1 cellular context compared by ENCODE assay signal in the genomic region with DNA sequence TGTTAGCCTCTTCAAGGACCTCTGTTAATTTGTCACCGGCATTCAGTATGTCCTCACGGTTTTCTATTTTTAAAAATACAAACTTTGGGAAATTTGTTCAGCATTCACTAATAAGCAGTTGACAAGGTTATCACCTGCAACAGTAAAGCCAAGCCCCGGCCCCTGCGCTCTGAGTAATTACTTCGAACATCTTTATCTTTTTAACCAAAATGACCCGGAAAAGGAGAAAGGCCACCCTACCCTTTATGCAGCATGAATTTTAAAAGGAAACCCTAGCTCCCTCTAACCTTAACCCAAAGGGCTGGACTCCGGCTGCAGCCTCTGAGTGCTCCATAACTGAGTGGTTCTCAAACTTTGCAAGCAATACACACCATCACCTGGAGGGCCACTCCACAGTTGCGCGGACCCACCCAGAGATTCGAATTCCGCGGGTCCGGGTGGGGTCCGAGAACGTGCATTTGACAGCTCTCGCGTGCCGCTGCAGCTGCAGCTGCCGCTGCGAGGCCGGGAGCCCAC.
TF ChIP-seq lines count a peak whose summit lies in the region.

No MANE protein-coding gene starts in this region.

TF ChIP-seq in HepG2, 621 proteins besides CTCF, POLR2A, EP300 and RAD21 (continued from another document):
- no peak for TF ChIP-seq MXI1 (IDR thresholded peaks at IDR 0.05; ENCODE audit: borderline replicate concordance, low read depth, low read length)
- TF ChIP-seq SUZ12 (IDR thresholded peaks at IDR 0.05; ENCODE audit: low read depth, low read length) = no peak
- TF ChIP-seq, protein P1, sequence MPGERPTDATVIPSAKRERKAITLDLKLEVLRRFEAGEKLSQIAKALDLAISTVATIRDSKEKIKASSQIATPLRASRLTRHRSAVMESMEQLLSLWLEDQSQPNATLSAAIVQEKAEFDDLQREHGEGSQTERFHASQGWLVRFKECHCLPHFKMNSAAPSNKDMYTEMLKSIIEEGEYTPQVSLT (CRISPR knock-in tag; IDR thresholded peaks at IDR 0.05; ENCODE audit: borderline replicate concordance, low read depth) = no peak
- TF ChIP-seq HDAC2 (CRISPR knock-in tag; IDR thresholded peaks at IDR 0.05) = 0 out of 2 replicates have a peak, but pooled peaks have one; percentile 18
- TF ChIP-seq HNRNPK (IDR thresholded peaks at IDR 0.05; ENCODE audit: low read depth, low read length, poor library complexity, severe bottlenecking) = no peak
- 0 out of 2 replicates have a peak, but pooled peaks have one; percentile 39 for TF ChIP-seq ZNF792 (CRISPR knock-in tag; IDR thresholded peaks at IDR 0.05)
- no peak for TF ChIP-seq ZFP90 (CRISPR knock-in tag; IDR thresholded peaks at IDR 0.05; ENCODE audit: borderline replicate concordance)
- TF ChIP-seq ZC3H13 (CRISPR knock-in tag; IDR thresholded peaks at IDR 0.05) = 0 out of 2 replicates have a peak, but pooled peaks have one; percentile 7
- TF ChIP-seq TEAD2 (CRISPR knock-in tag; IDR thresholded peaks at IDR 0.05) = 0 out of 2 replicates have a peak, but pooled peaks have one; percentile 26
- peak; percentile 93 for TF ChIP-seq TGIF2 (CRISPR knock-in tag; IDR thresholded peaks at IDR 0.05)
- TF ChIP-seq NPAS2 (CRISPR knock-in tag; IDR thresholded peaks at IDR 0.05; ENCODE audit: borderline replicate concordance) = no peak
- no peak for TF ChIP-seq MAFG (CRISPR knock-in tag; IDR thresholded peaks at IDR 0.05)
- TF ChIP-seq, protein P2, sequence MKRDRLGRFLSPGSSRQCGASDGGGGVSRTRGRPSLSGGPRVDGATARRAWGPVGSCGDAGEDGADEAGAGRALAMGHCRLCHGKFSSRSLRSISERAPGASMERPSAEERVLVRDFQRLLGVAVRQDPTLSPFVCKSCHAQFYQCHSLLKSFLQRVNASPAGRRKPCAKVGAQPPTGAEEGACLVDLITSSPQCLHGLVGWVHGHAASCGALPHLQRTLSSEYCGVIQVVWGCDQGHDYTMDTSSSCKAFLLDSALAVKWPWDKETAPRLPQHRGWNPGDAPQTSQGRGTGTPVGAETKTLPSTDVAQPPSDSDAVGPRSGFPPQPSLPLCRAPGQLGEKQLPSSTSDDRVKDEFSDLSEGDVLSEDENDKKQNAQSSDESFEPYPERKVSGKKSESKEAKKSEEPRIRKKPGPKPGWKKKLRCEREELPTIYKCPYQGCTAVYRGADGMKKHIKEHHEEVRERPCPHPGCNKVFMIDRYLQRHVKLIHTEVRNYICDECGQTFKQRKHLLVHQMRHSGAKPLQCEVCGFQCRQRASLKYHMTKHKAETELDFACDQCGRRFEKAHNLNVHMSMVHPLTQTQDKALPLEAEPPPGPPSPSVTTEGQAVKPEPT (CRISPR knock-in tag; IDR thresholded peaks at IDR 0.05; ENCODE audit: low read depth) = no peak
- no peak for TF ChIP-seq SOX13 (IDR thresholded peaks at IDR 0.05)
- 0 out of 4 replicates have a peak, but pooled peaks of 1 of the 2 experiments have one; percentile 36 for TF ChIP-seq SOX13 (CRISPR knock-in tag; conservative IDR thresholded peaks at IDR 0.05 in 1 of 2, IDR thresholded peaks at IDR 0.05 in 1 of 2)
- peak; percentile 26; the same call in 1 of the 2 replicates for TF ChIP-seq ZFP36L1 (CRISPR knock-in tag; IDR thresholded peaks at IDR 0.05)
- TF ChIP-seq CHD2 (IDR thresholded peaks at IDR 0.05; ENCODE audit: low read depth, low read length) = peak; percentile 57; the same call in 1 of the 2 replicates
- TF ChIP-seq, protein P3, sequence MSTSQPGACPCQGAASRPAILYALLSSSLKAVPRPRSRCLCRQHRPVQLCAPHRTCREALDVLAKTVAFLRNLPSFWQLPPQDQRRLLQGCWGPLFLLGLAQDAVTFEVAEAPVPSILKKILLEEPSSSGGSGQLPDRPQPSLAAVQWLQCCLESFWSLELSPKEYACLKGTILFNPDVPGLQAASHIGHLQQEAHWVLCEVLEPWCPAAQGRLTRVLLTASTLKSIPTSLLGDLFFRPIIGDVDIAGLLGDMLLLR (CRISPR knock-in tag; IDR thresholded peaks at IDR 0.05) = peak; percentile 50; the same call in 1 of the 2 replicates
- TF ChIP-seq KLF11 (CRISPR knock-in tag; IDR thresholded peaks at IDR 0.05) = 0 out of 2 replicates have a peak, but pooled peaks have one; percentile 40
- TF ChIP-seq ZNF275 (CRISPR knock-in tag; IDR thresholded peaks at IDR 0.05; ENCODE audit: borderline replicate concordance) = no peak
- TF ChIP-seq HES4 (CRISPR knock-in tag; IDR thresholded peaks at IDR 0.05; ENCODE audit: borderline replicate concordance) = no peak
- 0 out of 2 replicates have a peak, but pooled peaks have one; percentile 10 for TF ChIP-seq HOXA9 (CRISPR knock-in tag; IDR thresholded peaks at IDR 0.05; ENCODE audit: borderline replicate concordance)
- TF ChIP-seq SIN3B (IDR thresholded peaks at IDR 0.05; ENCODE audit: low read length) = no peak; the same call in 1 of the 2 replicates
- 0 out of 2 replicates have a peak, but pooled peaks have one; percentile 38 for TF ChIP-seq ZNF619 (CRISPR knock-in tag; IDR thresholded peaks at IDR 0.05)
- no peak for TF ChIP-seq ZNF563 (CRISPR knock-in tag; IDR thresholded peaks at IDR 0.05)
- TF ChIP-seq ZNF749 (CRISPR knock-in tag; IDR thresholded peaks at IDR 0.05; ENCODE audit: borderline replicate concordance) = no peak
- TF ChIP-seq ZNF333 (CRISPR knock-in tag; IDR thresholded peaks at IDR 0.05; ENCODE audit: borderline replicate concordance) = 0 out of 2 replicates have a peak, but pooled peaks have one; percentile 56
- 0 out of 2 replicates have a peak, but pooled peaks have one; percentile 68 for TF ChIP-seq ZNF557 (CRISPR knock-in tag; IDR thresholded peaks at IDR 0.05)
- no peak for TF ChIP-seq KLF13 (CRISPR knock-in tag; IDR thresholded peaks at IDR 0.05)
- 0 out of 2 replicates have a peak, but pooled peaks have one; percentile 26 for TF ChIP-seq KDM3A (CRISPR knock-in tag; IDR thresholded peaks at IDR 0.05; ENCODE audit: low read depth)
- TF ChIP-seq ZNF674 (CRISPR knock-in tag; IDR thresholded peaks at IDR 0.05; ENCODE audit: low read depth) = no peak
- TF ChIP-seq, protein P4, sequence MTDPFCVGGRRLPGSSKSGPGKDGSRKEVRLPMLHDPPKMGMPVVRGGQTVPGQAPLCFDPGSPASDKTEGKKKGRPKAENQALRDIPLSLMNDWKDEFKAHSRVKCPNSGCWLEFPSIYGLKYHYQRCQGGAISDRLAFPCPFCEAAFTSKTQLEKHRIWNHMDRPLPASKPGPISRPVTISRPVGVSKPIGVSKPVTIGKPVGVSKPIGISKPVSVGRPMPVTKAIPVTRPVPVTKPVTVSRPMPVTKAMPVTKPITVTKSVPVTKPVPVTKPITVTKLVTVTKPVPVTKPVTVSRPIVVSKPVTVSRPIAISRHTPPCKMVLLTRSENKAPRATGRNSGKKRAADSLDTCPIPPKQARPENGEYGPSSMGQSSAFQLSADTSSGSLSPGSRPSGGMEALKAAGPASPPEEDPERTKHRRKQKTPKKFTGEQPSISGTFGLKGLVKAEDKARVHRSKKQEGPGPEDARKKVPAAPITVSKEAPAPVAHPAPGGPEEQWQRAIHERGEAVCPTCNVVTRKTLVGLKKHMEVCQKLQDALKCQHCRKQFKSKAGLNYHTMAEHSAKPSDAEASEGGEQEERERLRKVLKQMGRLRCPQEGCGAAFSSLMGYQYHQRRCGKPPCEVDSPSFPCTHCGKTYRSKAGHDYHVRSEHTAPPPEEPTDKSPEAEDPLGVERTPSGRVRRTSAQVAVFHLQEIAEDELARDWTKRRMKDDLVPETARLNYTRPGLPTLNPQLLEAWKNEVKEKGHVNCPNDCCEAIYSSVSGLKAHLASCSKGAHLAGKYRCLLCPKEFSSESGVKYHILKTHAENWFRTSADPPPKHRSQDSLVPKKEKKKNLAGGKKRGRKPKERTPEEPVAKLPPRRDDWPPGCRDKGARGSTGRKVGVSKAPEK (CRISPR knock-in tag; IDR thresholded peaks at IDR 0.05; ENCODE audit: borderline replicate concordance) = no peak
- TF ChIP-seq, protein P5, sequence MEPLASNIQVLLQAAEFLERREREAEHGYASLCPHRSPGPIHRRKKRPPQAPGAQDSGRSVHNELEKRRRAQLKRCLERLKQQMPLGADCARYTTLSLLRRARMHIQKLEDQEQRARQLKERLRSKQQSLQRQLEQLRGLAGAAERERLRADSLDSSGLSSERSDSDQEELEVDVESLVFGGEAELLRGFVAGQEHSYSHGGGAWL (CRISPR knock-in tag; IDR thresholded peaks at IDR 0.05) = no peak
- TF ChIP-seq FUBP1 (CRISPR knock-in tag; IDR thresholded peaks at IDR 0.05; ENCODE audit: borderline replicate concordance) = no peak
- TF ChIP-seq ZNF562 (CRISPR knock-in tag; IDR thresholded peaks at IDR 0.05; ENCODE audit: borderline replicate concordance) = no peak
- TF ChIP-seq NONO (IDR thresholded peaks at IDR 0.05) = no peak
- no peak for TF ChIP-seq NONO (CRISPR knock-in tag; conservative IDR thresholded peaks at IDR 0.05)
- TF ChIP-seq, protein P6, sequence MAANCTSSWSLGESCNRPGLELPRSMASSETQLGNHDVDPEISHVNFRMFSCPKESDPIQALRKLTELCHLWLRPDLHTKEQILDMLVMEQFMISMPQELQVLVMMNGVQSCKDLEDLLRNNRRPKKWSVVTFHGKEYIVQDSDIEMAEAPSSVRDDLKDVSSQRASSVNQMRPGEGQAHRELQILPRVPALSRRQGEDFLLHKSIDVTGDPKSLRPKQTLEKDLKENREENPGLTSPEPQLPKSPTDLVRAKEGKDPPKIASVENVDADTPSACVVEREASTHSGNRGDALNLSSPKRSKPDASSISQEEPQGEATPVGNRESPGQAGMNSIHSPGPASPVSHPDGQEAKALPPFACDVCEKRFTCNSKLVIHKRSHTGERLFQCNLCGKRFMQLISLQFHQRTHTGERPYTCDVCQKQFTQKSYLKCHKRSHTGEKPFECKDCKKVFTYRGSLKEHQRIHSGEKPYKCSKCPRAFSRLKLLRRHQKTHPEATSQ (CRISPR knock-in tag; IDR thresholded peaks at IDR 0.05; ENCODE audit: borderline replicate concordance) = no peak
- TF ChIP-seq CCAR2 (optimal IDR thresholded peaks at IDR 0.05; ENCODE audit: low read depth, low read length) = no peak
